Comparison of ENCODE assay signal across 11 cellular contexts in the genomic region with DNA sequence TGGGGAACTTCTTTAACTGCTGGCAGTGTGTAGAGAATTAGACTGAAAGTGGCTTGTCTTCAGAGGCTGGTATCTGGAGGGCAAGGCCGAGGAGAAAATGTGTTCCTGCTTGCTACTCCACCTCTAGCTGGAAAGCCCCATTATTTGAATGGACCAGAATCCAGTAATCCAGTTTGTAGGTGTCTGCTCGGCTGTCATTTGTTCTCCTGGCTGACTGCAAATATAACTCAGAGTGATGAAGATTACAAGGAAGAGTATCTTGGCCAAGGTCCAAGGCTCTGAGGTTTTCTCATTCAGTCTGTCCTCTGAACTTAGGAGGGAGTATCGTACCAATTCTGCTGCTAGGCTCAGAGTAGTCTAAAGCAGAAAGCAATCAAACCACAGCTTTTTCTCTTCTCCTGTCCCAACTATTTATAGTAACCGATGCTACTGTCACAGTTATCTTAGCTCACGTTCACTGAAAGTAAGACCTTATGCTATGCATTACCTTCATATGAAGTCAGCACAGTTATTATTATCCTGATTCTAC.
DNase-seq lines count a peak whose midpoint lies in the region; ATAC-seq and TF ChIP-seq lines count a peak whose summit lies in the region.
"Had no signal": no experiment of that assay in that cellular context is flagged by ENCODE, and none has a peak within 500 bp of the region (broad histone marks: within the 10 kb centered on the region; RNA-seq: fewer than 3 reads in every experiment).

No MANE protein-coding gene starts in this region.

- no peak for TF ChIP-seq RAD21 in SK-N-SH (IDR thresholded peaks at IDR 0.05; ENCODE audit: low read length)

- no peak overlapping the region; the same call in 1 of the 2 replicates for H2AFZ ChIP-seq in SK-N-SH (ENCODE audit: low read depth)

- no peaks in the 10 kb centered on the region for H3K9me2 ChIP-seq in SK-N-SH

- POLR2A ChIA-PET in SK-N-SH (lab: Yijun Ruan, JAX), result no interaction called here

- no peaks in the 10 kb centered on the region for H3K27me3 ChIP-seq in SK-N-SH (ENCODE audit: insufficient read depth)
- H3K27me3 ChIP-seq in ovary, result no peaks in the 10 kb centered on the region
- H3K27me3 ChIP-seq: breast epithelium had no signal

- H3K4me3 ChIP-seq in SK-N-SH (ENCODE audit: low read depth in 2 of 2, low read length in 1 of 2) (no peak overlapping the region), ovary (no peak overlapping the region)
- H3K4me3 ChIP-seq: breast epithelium had no signal

- no peak for TF ChIP-seq POLR2A in ovary (IDR thresholded peaks at IDR 0.05)

- no peak for DNase-seq in SK-N-SH
- DNase-seq in KG1 (lab: John Stamatoyannopoulos, UW), result peak; percentile 19
- no peak for DNase-seq in sciatic nerve (ENCODE audit: low spot score)
- DNase-seq in NCI-H146 treated with DMSO at 0.1 percent for 48 hours (lab: John Stamatoyannopoulos, UW; ENCODE audit: unreplicated experiment), result no peak
- DNase-seq in ovary, result no peak
- no peak for DNase-seq in DMS53 treated with DMSO at 0.1 percent for 48 hours (lab: John Stamatoyannopoulos, UW; ENCODE audit: unreplicated experiment)
- DNase-seq: immature natural killer cell; stimulated activated CD4-positive, alpha-beta T cell treated with anti-CD3 and anti-CD28 coated beads, Interleukin-4, amount 100 ng/mL, for 4 hours had no signal

- TF ChIP-seq CTCF in SK-N-SH (IDR thresholded peaks at IDR 0.05), result no peak
- no peak for TF ChIP-seq CTCF in ovary (IDR thresholded peaks at IDR 0.05)

- ATAC-seq in SK-N-SH treated with all-trans-retinoic acid at 6 μM for 48 hours, result no peak
- ATAC-seq in HG02623 (IDR thresholded peaks at IDR 0.05; ENCODE audit: unreplicated experiment), result peak; percentile 83
- peak; percentile 68 for ATAC-seq in sciatic nerve

- no peaks in the 10 kb centered on the region for H3F3A ChIP-seq in SK-N-SH (replicated peaks; ENCODE audit: insufficient read depth)

- no peaks in the 10 kb centered on the region for H4K20me1 ChIP-seq in SK-N-SH (ENCODE audit: insufficient read depth)

- WGBS in SK-N-SH (ENCODE audit: low lambda C conversion rate), result 92% methylated on average over 5 of the region's 5 CpGs
- WGBS in ovary, 3 donors, result 37 to 58% (median 50%) methylated on average over 5 of the region's 5 CpGs

- H3K79me2 ChIP-seq in SK-N-SH (ENCODE audit: insufficient read depth), result no peaks in the 10 kb centered on the region

- CTCF ChIA-PET in SK-N-SH (lab: Yijun Ruan, JAX), result interaction anchor here (0.5 to 1.3 kb wide), 3 partner anchors 10 to 129 kb away, joined by 3 to 4 read pairs (median 3); no protein-coding TSS in a partner anchor

- H3K36me3 ChIP-seq in SK-N-SH (replicated peaks in 1 of 2; ENCODE audit: control insufficient read depth in 1 of 2, insufficient read depth in 2 of 2, low read length in 1 of 2) (no peaks in the 10 kb centered on the region), ovary (no peaks in the 10 kb centered on the region)
- H3K36me3 ChIP-seq: breast epithelium had no signal

- H3K4me1 ChIP-seq in SK-N-SH (ENCODE audit: control insufficient read depth in 1 of 2, insufficient read depth in 2 of 2, low read depth in 1 of 2, low read length in 1 of 2) (no peaks in the 10 kb centered on the region), ovary (ENCODE audit: insufficient read depth) (peaks cover 4% of the 10 kb centered on the region)
- H3K4me1 ChIP-seq: breast epithelium had no signal

- H3K9me3 ChIP-seq in SK-N-SH (no peaks in the 10 kb centered on the region), ovary (no peaks in the 10 kb centered on the region)
- H3K9me3 ChIP-seq: breast epithelium had no signal

- intact Hi-C loops in sciatic nerve (cut with DNase I) (no loop called here), ovary (cut with DNase I) (no loop called here)

- no peak overlapping the region for H3K4me2 ChIP-seq in SK-N-SH

- TF ChIP-seq EP300 in SK-N-SH (IDR thresholded peaks at IDR 0.05; ENCODE audit: borderline replicate concordance in 1 of 2, low read depth in 1 of 2, low read length in 1 of 2) (no peak), ovary (IDR thresholded peaks at IDR 0.05) (no peak)

- H3K27ac ChIP-seq in SK-N-SH (ENCODE audit: low read depth in 2 of 2, low read length in 1 of 2) (no peak overlapping the region), ovary (no peak overlapping the region)
- H3K27ac ChIP-seq: breast epithelium had no signal

- no peak overlapping the region for H3K9ac ChIP-seq in SK-N-SH

TF ChIP-seq in SK-N-SH, 30 proteins besides CTCF, POLR2A, EP300 and RAD21:
- no peak for TF ChIP-seq GATA2 (CRISPR knock-in tag; IDR thresholded peaks at IDR 0.05)
- peak; percentile 15; the same call in 1 of the 2 replicates for TF ChIP-seq PBX3 (IDR thresholded peaks at IDR 0.05)

TF ChIP-seq in SK-N-SH treated with all-trans-retinoic acid at 6 μM for 48 hours, 23 proteins besides CTCF, POLR2A, EP300 and RAD21 (continues in another document):
- no peak for TF ChIP-seq ARNTL (CRISPR knock-in tag; IDR thresholded peaks at IDR 0.05; ENCODE audit: borderline replicate concordance, low read depth)
- TF ChIP-seq ESRRG (CRISPR knock-in tag; IDR thresholded peaks at IDR 0.05), result no peak
- TF ChIP-seq PPARA (CRISPR knock-in tag; IDR thresholded peaks at IDR 0.05; ENCODE audit: borderline replicate concordance), result no peak
- TF ChIP-seq ZFP30 (CRISPR knock-in tag; IDR thresholded peaks at IDR 0.05), result no peak
- no peak for TF ChIP-seq ZFP3 (CRISPR knock-in tag; IDR thresholded peaks at IDR 0.05)
- TF ChIP-seq, protein P1, sequence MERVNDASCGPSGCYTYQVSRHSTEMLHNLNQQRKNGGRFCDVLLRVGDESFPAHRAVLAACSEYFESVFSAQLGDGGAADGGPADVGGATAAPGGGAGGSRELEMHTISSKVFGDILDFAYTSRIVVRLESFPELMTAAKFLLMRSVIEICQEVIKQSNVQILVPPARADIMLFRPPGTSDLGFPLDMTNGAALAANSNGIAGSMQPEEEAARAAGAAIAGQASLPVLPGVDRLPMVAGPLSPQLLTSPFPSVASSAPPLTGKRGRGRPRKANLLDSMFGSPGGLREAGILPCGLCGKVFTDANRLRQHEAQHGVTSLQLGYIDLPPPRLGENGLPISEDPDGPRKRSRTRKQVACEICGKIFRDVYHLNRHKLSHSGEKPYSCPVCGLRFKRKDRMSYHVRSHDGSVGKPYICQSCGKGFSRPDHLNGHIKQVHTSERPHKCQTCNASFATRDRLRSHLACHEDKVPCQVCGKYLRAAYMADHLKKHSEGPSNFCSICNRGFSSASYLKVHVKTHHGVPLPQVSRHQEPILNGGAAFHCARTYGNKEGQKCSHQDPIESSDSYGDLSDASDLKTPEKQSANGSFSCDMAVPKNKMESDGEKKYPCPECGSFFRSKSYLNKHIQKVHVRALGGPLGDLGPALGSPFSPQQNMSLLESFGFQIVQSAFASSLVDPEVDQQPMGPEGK (CRISPR knock-in tag; IDR thresholded peaks at IDR 0.05; ENCODE audit: borderline replicate concordance), result no peak
- no peak for TF ChIP-seq ISL1 (CRISPR knock-in tag; IDR thresholded peaks at IDR 0.05)
- TF ChIP-seq RARB (CRISPR knock-in tag; IDR thresholded peaks at IDR 0.05), result no peak
- no peak for TF ChIP-seq TCF4 (CRISPR knock-in tag; IDR thresholded peaks at IDR 0.05; ENCODE audit: borderline replicate concordance)
- no peak for TF ChIP-seq TSHZ2 (CRISPR knock-in tag; IDR thresholded peaks at IDR 0.05)
- no peak for TF ChIP-seq SNAI2 (CRISPR knock-in tag; IDR thresholded peaks at IDR 0.05)
- TF ChIP-seq, protein P2, sequence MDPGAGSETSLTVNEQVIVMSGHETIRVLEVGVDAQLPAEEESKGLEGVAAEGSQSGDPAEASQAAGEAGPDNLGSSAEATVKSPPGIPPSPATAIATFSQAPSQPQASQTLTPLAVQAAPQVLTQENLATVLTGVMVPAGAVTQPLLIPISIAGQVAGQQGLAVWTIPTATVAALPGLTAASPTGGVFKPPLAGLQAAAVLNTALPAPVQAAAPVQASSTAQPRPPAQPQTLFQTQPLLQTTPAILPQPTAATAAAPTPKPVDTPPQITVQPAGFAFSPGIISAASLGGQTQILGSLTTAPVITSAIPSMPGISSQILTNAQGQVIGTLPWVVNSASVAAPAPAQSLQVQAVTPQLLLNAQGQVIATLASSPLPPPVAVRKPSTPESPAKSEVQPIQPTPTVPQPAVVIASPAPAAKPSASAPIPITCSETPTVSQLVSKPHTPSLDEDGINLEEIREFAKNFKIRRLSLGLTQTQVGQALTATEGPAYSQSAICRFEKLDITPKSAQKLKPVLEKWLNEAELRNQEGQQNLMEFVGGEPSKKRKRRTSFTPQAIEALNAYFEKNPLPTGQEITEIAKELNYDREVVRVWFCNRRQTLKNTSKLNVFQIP (CRISPR knock-in tag; IDR thresholded peaks at IDR 0.05; ENCODE audit: borderline replicate concordance, low read depth), result no peak
- no peak for TF ChIP-seq ZNF565 (CRISPR knock-in tag; conservative IDR thresholded peaks at IDR 0.05; ENCODE audit: low read depth)
- TF ChIP-seq OSR1 (CRISPR knock-in tag; IDR thresholded peaks at IDR 0.05), result no peak
- no peak for TF ChIP-seq ZNF70 (CRISPR knock-in tag; IDR thresholded peaks at IDR 0.05)
